In genomic region chr4:129676934-129677333, GRCh38 we compare ENCODE assay signal across 36 cellular contexts.
"Had no signal": no experiment of that assay in that cellular context is flagged by ENCODE, and none has a peak within 500 bp of the region (broad histone marks: within the 10 kb centered on the region; RNA-seq: fewer than 3 reads in every experiment).

No MANE protein-coding gene starts in this region.

- H3K9me3 ChIP-seq: MG63 had no signal

- DNase-seq: Kasumi-1, MG63, MM.1S, MV-4-11, NCI-H1048, NCI-H1092, NCI-H1092 treated with DMSO at 0.1 percent for 48 hours, NCI-H1105, NCI-H1105 treated with DMSO at 0.1 percent for 48 hours, NCI-H1417, NCI-H1417 treated with DMSO at 0.1 percent for 48 hours, NCI-H1436, NCI-H1436 treated with DMSO at 0.1 percent for 48 hours, NCI-H146, NCI-H1694, NCI-H1694 treated with DMSO at 0.1 percent for 48 hours, NCI-H187, NCI-H187 treated with DMSO at 0.1 percent for 48 hours, NCI-H1930, NCI-H2029, NCI-H2029 treated with DMSO at 0.1 percent for 48 hours, NCI-H2081, NCI-H2081 treated with DMSO at 0.1 percent for 48 hours, NCI-H2107, NCI-H2171, NCI-H2171 treated with DMSO at 0.1 percent for 48 hours, NCI-H2227 treated with DMSO at 0.1 percent for 48 hours, NCI-H226, NCI-H345, NCI-H446, NCI-H446 treated with DMSO at 0.1 percent for 48 hours, NCI-H510A, NCI-H510A treated with DMSO at 0.1 percent for 48 hours, NCI-H524, NCI-H524 treated with DMSO at 0.1 percent for 48 hours, NCI-H526 had no signal

- H3K4me3 ChIP-seq: MG63 had no signal

- H3K36me3 ChIP-seq: MG63 had no signal
